1 cellular context compared by ENCODE assay signal in the genomic region with DNA sequence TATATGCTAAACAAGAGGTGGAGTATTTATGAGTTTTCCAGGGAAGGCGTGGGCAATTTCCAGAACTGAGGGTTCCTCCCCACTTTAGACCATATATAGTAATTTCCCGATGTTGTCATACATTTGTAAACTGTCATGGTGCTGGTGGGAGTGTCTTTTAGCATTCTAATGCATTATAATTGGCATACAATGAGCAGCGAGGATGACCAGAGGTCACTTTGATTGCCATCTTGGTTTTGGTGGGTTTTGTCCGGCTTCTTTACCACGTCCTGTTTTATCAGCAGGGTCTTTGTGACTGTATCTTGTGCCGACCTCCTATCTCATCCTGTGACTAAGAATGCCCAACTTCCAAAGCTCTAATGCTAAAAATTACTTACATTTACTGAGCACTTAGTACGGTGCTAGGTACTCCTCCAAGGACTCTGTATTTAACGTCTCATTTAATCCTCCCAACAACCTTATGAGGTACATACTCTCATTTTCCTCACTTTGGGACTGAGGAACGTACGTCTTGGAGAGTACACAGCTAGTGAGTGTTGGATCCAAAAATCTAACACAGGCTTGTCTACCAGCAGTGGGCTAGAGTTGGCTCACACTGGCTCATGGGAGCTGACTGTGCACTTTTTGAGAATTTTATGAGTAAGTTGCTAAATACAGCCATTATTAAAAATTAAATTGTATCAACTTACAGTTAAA.
A peak's percentile ranks its signal among the peaks of the same experiment; 100 is the strongest.
TF ChIP-seq lines count a peak whose summit lies in the region.

No MANE protein-coding gene starts in this region.

TF ChIP-seq in K562, 482 proteins besides CTCF, POLR2A, EP300 and RAD21 (continued from another document and continues in another):
- TF ChIP-seq PCBP2 (IDR thresholded peaks at IDR 0.05; ENCODE audit: low read depth, low read length, poor library complexity, severe bottlenecking) (no peak), ZNF121 (CRISPR knock-in tag; conservative IDR thresholded peaks at IDR 0.05) (no peak), MYBL2 (IDR thresholded peaks at IDR 0.05; ENCODE audit: low read depth) (no peak), MYBL2 (CRISPR knock-in tag; IDR thresholded peaks at IDR 0.05; ENCODE audit: borderline replicate concordance) (no peak), ZNF696 (CRISPR knock-in tag; conservative IDR thresholded peaks at IDR 0.05) (no peak), EGR1 (conservative IDR thresholded peaks at IDR 0.05) (peak; percentile 70), ZNF12 (CRISPR knock-in tag; IDR thresholded peaks at IDR 0.05) (no peak), ZKSCAN3 (CRISPR knock-in tag; IDR thresholded peaks at IDR 0.05) (no peak), KAT2B (IDR thresholded peaks at IDR 0.05; ENCODE audit: low read depth, low read length) (no peak), NFATC3 (IDR thresholded peaks at IDR 0.05) (no peak), ZNF589 (CRISPR knock-in tag; IDR thresholded peaks at IDR 0.05; ENCODE audit: low read depth) (peak; percentile 75; the same call in 1 of the 2 replicates), GTF2F1 (IDR thresholded peaks at IDR 0.05; ENCODE audit: low read depth, low read length) (no peak), EZH2 (IDR thresholded peaks at IDR 0.05; ENCODE audit: borderline replicate concordance, low read depth, low read length) (no peak), BCL6 (CRISPR knock-in tag; IDR thresholded peaks at IDR 0.05) (0 out of 2 replicates have a peak, but pooled peaks have one; percentile 42), OTX1 (CRISPR knock-in tag; IDR thresholded peaks at IDR 0.05) (peak; percentile 74; the same call in 1 of the 2 replicates), KDM2B (CRISPR knock-in tag; IDR thresholded peaks at IDR 0.05) (no peak), ZNF239 (CRISPR knock-in tag; IDR thresholded peaks at IDR 0.05) (peak; percentile 43; the same call in 1 of the 2 replicates), ZNF76 (CRISPR knock-in tag; IDR thresholded peaks at IDR 0.05; ENCODE audit: borderline replicate concordance) (0 out of 2 replicates have a peak, but pooled peaks have one; percentile 23), FIP1L1 (IDR thresholded peaks at IDR 0.05; ENCODE audit: low read depth, low read length, poor library complexity, severe bottlenecking) (no peak), SREBF2 (CRISPR knock-in tag; IDR thresholded peaks at IDR 0.05) (no peak), CHD2 (IDR thresholded peaks at IDR 0.05; ENCODE audit: low read depth, low read length) (no peak), ZC3H4 (CRISPR knock-in tag; IDR thresholded peaks at IDR 0.05; ENCODE audit: borderline replicate concordance) (no peak), ZNF431 (CRISPR knock-in tag; IDR thresholded peaks at IDR 0.05) (no peak), CCAR2 (IDR thresholded peaks at IDR 0.05; ENCODE audit: low read depth, low read length) (no peak), GABPA (tag; conservative IDR thresholded peaks at IDR 0.05; ENCODE audit: low read depth) (no peak), NONO (IDR thresholded peaks at IDR 0.05; ENCODE audit: low read depth in 2 of 2, low read length in 1 of 2) (no peak), TBP (optimal IDR thresholded peaks at IDR 0.05; ENCODE audit: low read depth, low read length) (no peak), MCM7 (IDR thresholded peaks at IDR 0.05) (no peak), TRIM24 (IDR thresholded peaks at IDR 0.05) (no peak), ZNF586 (CRISPR knock-in tag; conservative IDR thresholded peaks at IDR 0.05) (no peak), HNRNPLL (IDR thresholded peaks at IDR 0.05; ENCODE audit: low read depth, low read length, poor library complexity, severe bottlenecking) (no peak), TEAD4 (IDR thresholded peaks at IDR 0.05; ENCODE audit: low read length) (no peak), TEAD4 (CRISPR knock-in tag; IDR thresholded peaks at IDR 0.05; ENCODE audit: borderline replicate concordance) (no peak), FOXK2 (conservative IDR thresholded peaks at IDR 0.05 in 1 of 2, IDR thresholded peaks at IDR 0.05 in 1 of 2; ENCODE audit: low read depth in 2 of 2) (no peak), HMG20A (CRISPR knock-in tag; conservative IDR thresholded peaks at IDR 0.05) (no peak), SMAD4 (CRISPR knock-in tag; conservative IDR thresholded peaks at IDR 0.05) (peak; percentile 39; the same call in 1 of the 2 replicates), ZNF24 (IDR thresholded peaks at IDR 0.05) (no peak)
- TF ChIP-seq, protein P1, sequence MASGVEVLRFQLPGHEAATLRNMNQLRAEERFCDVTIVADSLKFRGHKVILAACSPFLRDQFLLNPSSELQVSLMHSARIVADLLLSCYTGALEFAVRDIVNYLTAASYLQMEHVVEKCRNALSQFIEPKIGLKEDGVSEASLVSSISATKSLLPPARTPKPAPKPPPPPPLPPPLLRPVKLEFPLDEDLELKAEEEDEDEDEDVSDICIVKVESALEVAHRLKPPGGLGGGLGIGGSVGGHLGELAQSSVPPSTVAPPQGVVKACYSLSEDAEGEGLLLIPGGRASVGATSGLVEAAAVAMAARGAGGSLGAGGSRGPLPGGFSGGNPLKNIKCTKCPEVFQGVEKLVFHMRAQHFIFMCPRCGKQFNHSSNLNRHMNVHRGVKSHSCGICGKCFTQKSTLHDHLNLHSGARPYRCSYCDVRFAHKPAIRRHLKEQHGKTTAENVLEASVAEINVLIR (CRISPR knock-in tag; IDR thresholded peaks at IDR 0.05) = no peak
- TF ChIP-seq, protein P2, sequence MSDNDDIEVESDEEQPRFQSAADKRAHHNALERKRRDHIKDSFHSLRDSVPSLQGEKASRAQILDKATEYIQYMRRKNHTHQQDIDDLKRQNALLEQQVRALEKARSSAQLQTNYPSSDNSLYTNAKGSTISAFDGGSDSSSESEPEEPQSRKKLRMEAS (CRISPR knock-in tag; IDR thresholded peaks at IDR 0.05) = no peak
- TF ChIP-seq, protein P3, sequence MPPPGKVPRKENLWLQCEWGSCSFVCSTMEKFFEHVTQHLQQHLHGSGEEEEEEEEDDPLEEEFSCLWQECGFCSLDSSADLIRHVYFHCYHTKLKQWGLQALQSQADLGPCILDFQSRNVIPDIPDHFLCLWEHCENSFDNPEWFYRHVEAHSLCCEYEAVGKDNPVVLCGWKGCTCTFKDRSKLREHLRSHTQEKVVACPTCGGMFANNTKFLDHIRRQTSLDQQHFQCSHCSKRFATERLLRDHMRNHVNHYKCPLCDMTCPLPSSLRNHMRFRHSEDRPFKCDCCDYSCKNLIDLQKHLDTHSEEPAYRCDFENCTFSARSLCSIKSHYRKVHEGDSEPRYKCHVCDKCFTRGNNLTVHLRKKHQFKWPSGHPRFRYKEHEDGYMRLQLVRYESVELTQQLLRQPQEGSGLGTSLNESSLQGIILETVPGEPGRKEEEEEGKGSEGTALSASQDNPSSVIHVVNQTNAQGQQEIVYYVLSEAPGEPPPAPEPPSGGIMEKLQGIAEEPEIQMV (tag; conservative IDR thresholded peaks at IDR 0.05; ENCODE audit: low read depth) = 0 out of 2 replicates have a peak, but pooled peaks have one; percentile 28
- TF ChIP-seq, protein P4, sequence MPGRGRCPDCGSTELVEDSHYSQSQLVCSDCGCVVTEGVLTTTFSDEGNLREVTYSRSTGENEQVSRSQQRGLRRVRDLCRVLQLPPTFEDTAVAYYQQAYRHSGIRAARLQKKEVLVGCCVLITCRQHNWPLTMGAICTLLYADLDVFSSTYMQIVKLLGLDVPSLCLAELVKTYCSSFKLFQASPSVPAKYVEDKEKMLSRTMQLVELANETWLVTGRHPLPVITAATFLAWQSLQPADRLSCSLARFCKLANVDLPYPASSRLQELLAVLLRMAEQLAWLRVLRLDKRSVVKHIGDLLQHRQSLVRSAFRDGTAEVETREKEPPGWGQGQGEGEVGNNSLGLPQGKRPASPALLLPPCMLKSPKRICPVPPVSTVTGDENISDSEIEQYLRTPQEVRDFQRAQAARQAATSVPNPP (IDR thresholded peaks at IDR 0.05; ENCODE audit: borderline replicate concordance, insufficient read depth, insufficient read length) = no peak
- TF ChIP-seq, protein P5, sequence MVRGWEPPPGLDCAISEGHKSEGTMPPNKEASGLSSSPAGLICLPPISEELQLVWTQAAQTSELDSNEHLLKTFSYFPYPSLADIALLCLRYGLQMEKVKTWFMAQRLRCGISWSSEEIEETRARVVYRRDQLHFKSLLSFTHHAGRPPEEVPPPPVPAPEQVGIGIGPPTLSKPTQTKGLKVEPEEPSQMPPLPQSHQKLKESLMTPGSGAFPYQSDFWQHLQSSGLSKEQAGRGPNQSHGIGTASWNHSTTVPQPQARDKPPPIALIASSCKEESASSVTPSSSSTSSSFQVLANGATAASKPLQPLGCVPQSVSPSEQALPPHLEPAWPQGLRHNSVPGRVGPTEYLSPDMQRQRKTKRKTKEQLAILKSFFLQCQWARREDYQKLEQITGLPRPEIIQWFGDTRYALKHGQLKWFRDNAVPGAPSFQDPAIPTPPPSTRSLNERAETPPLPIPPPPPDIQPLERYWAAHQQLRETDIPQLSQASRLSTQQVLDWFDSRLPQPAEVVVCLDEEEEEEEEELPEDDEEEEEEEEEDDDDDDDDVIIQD (CRISPR knock-in tag; IDR thresholded peaks at IDR 0.05) = no peak
- TF ChIP-seq, protein P6, sequence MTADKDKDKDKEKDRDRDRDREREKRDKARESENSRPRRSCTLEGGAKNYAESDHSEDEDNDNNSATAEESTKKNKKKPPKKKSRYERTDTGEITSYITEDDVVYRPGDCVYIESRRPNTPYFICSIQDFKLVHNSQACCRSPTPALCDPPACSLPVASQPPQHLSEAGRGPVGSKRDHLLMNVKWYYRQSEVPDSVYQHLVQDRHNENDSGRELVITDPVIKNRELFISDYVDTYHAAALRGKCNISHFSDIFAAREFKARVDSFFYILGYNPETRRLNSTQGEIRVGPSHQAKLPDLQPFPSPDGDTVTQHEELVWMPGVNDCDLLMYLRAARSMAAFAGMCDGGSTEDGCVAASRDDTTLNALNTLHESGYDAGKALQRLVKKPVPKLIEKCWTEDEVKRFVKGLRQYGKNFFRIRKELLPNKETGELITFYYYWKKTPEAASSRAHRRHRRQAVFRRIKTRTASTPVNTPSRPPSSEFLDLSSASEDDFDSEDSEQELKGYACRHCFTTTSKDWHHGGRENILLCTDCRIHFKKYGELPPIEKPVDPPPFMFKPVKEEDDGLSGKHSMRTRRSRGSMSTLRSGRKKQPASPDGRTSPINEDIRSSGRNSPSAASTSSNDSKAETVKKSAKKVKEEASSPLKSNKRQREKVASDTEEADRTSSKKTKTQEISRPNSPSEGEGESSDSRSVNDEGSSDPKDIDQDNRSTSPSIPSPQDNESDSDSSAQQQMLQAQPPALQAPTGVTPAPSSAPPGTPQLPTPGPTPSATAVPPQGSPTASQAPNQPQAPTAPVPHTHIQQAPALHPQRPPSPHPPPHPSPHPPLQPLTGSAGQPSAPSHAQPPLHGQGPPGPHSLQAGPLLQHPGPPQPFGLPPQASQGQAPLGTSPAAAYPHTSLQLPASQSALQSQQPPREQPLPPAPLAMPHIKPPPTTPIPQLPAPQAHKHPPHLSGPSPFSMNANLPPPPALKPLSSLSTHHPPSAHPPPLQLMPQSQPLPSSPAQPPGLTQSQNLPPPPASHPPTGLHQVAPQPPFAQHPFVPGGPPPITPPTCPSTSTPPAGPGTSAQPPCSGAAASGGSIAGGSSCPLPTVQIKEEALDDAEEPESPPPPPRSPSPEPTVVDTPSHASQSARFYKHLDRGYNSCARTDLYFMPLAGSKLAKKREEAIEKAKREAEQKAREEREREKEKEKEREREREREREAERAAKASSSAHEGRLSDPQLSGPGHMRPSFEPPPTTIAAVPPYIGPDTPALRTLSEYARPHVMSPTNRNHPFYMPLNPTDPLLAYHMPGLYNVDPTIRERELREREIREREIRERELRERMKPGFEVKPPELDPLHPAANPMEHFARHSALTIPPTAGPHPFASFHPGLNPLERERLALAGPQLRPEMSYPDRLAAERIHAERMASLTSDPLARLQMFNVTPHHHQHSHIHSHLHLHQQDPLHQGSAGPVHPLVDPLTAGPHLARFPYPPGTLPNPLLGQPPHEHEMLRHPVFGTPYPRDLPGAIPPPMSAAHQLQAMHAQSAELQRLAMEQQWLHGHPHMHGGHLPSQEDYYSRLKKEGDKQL (CRISPR knock-in tag; IDR thresholded peaks at IDR 0.05; ENCODE audit: borderline replicate concordance) = no peak
- TF ChIP-seq, protein P7, sequence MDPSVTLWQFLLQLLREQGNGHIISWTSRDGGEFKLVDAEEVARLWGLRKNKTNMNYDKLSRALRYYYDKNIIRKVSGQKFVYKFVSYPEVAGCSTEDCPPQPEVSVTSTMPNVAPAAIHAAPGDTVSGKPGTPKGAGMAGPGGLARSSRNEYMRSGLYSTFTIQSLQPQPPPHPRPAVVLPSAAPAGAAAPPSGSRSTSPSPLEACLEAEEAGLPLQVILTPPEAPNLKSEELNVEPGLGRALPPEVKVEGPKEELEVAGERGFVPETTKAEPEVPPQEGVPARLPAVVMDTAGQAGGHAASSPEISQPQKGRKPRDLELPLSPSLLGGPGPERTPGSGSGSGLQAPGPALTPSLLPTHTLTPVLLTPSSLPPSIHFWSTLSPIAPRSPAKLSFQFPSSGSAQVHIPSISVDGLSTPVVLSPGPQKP (CRISPR knock-in tag; IDR thresholded peaks at IDR 0.05) = no peak
- TF ChIP-seq, protein P8, sequence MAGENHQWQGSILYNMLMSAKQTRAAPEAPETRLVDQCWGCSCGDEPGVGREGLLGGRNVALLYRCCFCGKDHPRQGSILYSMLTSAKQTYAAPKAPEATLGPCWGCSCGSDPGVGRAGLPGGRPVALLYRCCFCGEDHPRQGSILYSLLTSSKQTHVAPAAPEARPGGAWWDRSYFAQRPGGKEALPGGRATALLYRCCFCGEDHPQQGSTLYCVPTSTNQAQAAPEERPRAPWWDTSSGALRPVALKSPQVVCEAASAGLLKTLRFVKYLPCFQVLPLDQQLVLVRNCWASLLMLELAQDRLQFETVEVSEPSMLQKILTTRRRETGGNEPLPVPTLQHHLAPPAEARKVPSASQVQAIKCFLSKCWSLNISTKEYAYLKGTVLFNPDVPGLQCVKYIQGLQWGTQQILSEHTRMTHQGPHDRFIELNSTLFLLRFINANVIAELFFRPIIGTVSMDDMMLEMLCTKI (IDR thresholded peaks at IDR 0.05; ENCODE audit: partially characterized antibody) = no peak
- TF ChIP-seq, protein P9, sequence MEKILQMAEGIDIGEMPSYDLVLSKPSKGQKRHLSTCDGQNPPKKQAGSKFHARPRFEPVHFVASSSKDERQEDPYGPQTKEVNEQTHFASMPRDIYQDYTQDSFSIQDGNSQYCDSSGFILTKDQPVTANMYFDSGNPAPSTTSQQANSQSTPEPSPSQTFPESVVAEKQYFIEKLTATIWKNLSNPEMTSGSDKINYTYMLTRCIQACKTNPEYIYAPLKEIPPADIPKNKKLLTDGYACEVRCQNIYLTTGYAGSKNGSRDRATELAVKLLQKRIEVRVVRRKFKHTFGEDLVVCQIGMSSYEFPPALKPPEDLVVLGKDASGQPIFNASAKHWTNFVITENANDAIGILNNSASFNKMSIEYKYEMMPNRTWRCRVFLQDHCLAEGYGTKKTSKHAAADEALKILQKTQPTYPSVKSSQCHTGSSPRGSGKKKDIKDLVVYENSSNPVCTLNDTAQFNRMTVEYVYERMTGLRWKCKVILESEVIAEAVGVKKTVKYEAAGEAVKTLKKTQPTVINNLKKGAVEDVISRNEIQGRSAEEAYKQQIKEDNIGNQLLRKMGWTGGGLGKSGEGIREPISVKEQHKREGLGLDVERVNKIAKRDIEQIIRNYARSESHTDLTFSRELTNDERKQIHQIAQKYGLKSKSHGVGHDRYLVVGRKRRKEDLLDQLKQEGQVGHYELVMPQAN (IDR thresholded peaks at IDR 0.05; ENCODE audit: borderline replicate concordance) = no peak
- TF ChIP-seq, protein P10, sequence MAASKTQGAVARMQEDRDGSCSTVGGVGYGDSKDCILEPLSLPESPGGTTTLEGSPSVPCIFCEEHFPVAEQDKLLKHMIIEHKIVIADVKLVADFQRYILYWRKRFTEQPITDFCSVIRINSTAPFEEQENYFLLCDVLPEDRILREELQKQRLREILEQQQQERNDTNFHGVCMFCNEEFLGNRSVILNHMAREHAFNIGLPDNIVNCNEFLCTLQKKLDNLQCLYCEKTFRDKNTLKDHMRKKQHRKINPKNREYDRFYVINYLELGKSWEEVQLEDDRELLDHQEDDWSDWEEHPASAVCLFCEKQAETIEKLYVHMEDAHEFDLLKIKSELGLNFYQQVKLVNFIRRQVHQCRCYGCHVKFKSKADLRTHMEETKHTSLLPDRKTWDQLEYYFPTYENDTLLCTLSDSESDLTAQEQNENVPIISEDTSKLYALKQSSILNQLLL (CRISPR knock-in tag; IDR thresholded peaks at IDR 0.05; ENCODE audit: borderline replicate concordance) = no peak
